In genomic region chr3:145767909-145768308, GRCh38 we compare ENCODE assay signal across 12 cellular contexts.
DNase-seq lines count a peak whose midpoint lies in the region; ATAC-seq, FAIRE-seq and TF ChIP-seq lines count a peak whose summit lies in the region.
"Had no signal": no experiment of that assay in that cellular context is flagged by ENCODE, and none has a peak within 500 bp of the region (broad histone marks: within the 10 kb centered on the region; RNA-seq: fewer than 3 reads in every experiment).

No MANE protein-coding gene starts in this region.

- no peaks in the 10 kb centered on the region for H3K4me1 ChIP-seq in OCI-LY1 (ENCODE audit: insufficient read depth, low read length, severe bottlenecking)
- no peaks in the 10 kb centered on the region for H3K4me1 ChIP-seq in endothelial cell of umbilical vein (ENCODE audit: control insufficient read depth, extremely low read depth, insufficient read depth, low read length)
- H3K4me1 ChIP-seq: left lung had no signal

- TF ChIP-seq CTCF in OCI-LY1 (IDR thresholded peaks at IDR 0.05; ENCODE audit: low read length) (0 out of 2 replicates have a peak, but pooled peaks have one; percentile 14), endothelial cell of umbilical vein (IDR thresholded peaks at IDR 0.05; ENCODE audit: extremely low read depth in 1 of 2, insufficient read depth in 1 of 2, low read depth in 1 of 2, low read length in 2 of 2) (peak; percentile 12 to 15)

- H3K9me2 ChIP-seq in OCI-LY1 (ENCODE audit: low read depth, low read length) = no peaks in the 10 kb centered on the region

- H3K79me2 ChIP-seq in OCI-LY1 (ENCODE audit: insufficient read depth, low read length) = no peaks in the 10 kb centered on the region
- no peaks in the 10 kb centered on the region for H3K79me2 ChIP-seq in endothelial cell of umbilical vein (ENCODE audit: control insufficient read depth, insufficient read depth, low read length)

- H3K9ac ChIP-seq in OCI-LY1 (ENCODE audit: low read length) = no peak overlapping the region
- no peak overlapping the region for H3K9ac ChIP-seq in endothelial cell of umbilical vein (replicated peaks; ENCODE audit: extremely low read depth, insufficient read depth, low read length)

- H3K27ac ChIP-seq in OCI-LY1 (ENCODE audit: low read depth, low read length, poor library complexity, severe bottlenecking) = no peak overlapping the region
- H3K27ac ChIP-seq in endothelial cell of umbilical vein (ENCODE audit: insufficient read depth, low read depth, low read length) = no peak overlapping the region
- H3K27ac ChIP-seq: left lung had no signal

- H3K27me3 ChIP-seq in OCI-LY1 (ENCODE audit: insufficient read depth, low read length) = no peaks in the 10 kb centered on the region
- H3K27me3 ChIP-seq in endothelial cell of umbilical vein (ENCODE audit: control insufficient read depth in 2 of 2, insufficient read depth in 2 of 2, low read length in 2 of 2) = no peaks in the 10 kb centered on the region
- H3K27me3 ChIP-seq: left lung had no signal

- TF ChIP-seq POLR2A in endothelial cell of umbilical vein (IDR thresholded peaks at IDR 0.05; ENCODE audit: low read depth, low read length) = no peak

- DNase-seq in SIG-M5 treated with dmso at 0.1 percent for 504 hours (lab: John Stamatoyannopoulos, UW; ENCODE audit: unreplicated experiment) (peak; percentile 30), SIG-M5 (lab: John Stamatoyannopoulos, UW) (no peak), endothelial cell of umbilical vein (ENCODE audit: low read depth, low spot score) (peak; percentile 40), stromal cell of bone marrow (ENCODE audit: low read depth) (peak; percentile 3), NCI-H69 (lab: John Stamatoyannopoulos, UW) (no peak)
- no peak for DNase-seq in stimulated activated naive CD8-positive, alpha-beta T cell treated with anti-CD3 and anti-CD28 coated beads, Interleukin-15, Interleukin-2, amounts not matched to agents 100 U/mL and 50 U/mL, for 24 hours
- DNase-seq: activated CD8-positive, alpha-beta memory T cell treated with anti-CD3 and anti-CD28 coated beads for 24 hours; erythroblast; left lung; MV-4-11 had no signal

- CTCF ChIA-PET in endothelial cell of umbilical vein (lab: Charles Lee) = interaction anchor here (0.6 to 3.3 kb wide), 44 partner anchors 9 to 1993 kb away, joined by 3 to 59 read pairs (median 4); partner anchors contain the start of gene DIPK2A

- no peaks in the 10 kb centered on the region for H3K36me3 ChIP-seq in OCI-LY1 (ENCODE audit: insufficient read depth, low read length)
- H3K36me3 ChIP-seq in endothelial cell of umbilical vein (ENCODE audit: control insufficient read depth in 2 of 2, extremely low read depth in 1 of 2, insufficient read depth in 2 of 2, low read length in 2 of 2) = no peaks in the 10 kb centered on the region
- H3K36me3 ChIP-seq: left lung had no signal

- intact Hi-C loops in endothelial cell of umbilical vein (cut with micrococcal nuclease) = loop anchor here (1.0 to 5.0 kb wide), 4 partner anchors 997 to 1991 kb away; no protein-coding TSS in a partner anchor

- no peaks in the 10 kb centered on the region for H3F3A ChIP-seq in OCI-LY1 (ENCODE audit: insufficient read depth, low read length)

- no peaks in the 10 kb centered on the region for H3K9me1 ChIP-seq in endothelial cell of umbilical vein (replicated peaks; ENCODE audit: control insufficient read depth, extremely low read depth, insufficient read depth, low read length)

- no peak for FAIRE-seq in endothelial cell of umbilical vein (lab: Jason Lieb, UNC)

- dilution Hi-C loops in endothelial cell of umbilical vein (cut with MboI; ENCODE audit: extremely low pct_ligation_motif_present, low sequenced_read_pairs) = no loop called here

- H4K20me1 ChIP-seq in OCI-LY1 (ENCODE audit: insufficient read depth, low read length) = no peaks in the 10 kb centered on the region
- no peaks in the 10 kb centered on the region for H4K20me1 ChIP-seq in endothelial cell of umbilical vein (replicated peaks; ENCODE audit: control insufficient read depth, extremely low read depth, insufficient read depth, low read length)

- H3K9me3 ChIP-seq in OCI-LY1 (ENCODE audit: low read length) = no peaks in the 10 kb centered on the region
- no peaks in the 10 kb centered on the region for H3K9me3 ChIP-seq in endothelial cell of umbilical vein (replicated peaks; ENCODE audit: control insufficient read depth, insufficient read depth, low read length)
- H3K9me3 ChIP-seq: left lung had no signal

- POLR2A ChIA-PET in endothelial cell of umbilical vein (lab: Charles Lee) = interaction anchor here (1.2 kb wide), 1 partner anchor 1796 kb away, joined by 8 read pairs; the partner anchor contains the start of gene DIPK2A

- BruUV-seq in endothelial cell of umbilical vein (replicated peaks; lab: Mats Ljungman, UMichigan) = no TSS peak

- ATAC-seq in stimulated activated naive CD8-positive, alpha-beta T cell treated with anti-CD3 and anti-CD28 coated beads, Interleukin-15, Interleukin-2, amounts not matched to agents 100 U/mL and 50 U/mL, for 24 hours = no peak
- no peak for ATAC-seq in GM19324 (IDR thresholded peaks at IDR 0.05; ENCODE audit: low FRiP score, unreplicated experiment)
- ATAC-seq: left lung had no signal

- H2AFZ ChIP-seq in OCI-LY1 (ENCODE audit: low read length) (no peak overlapping the region), endothelial cell of umbilical vein (ENCODE audit: low read depth, low read length) (no peak overlapping the region)

- no peak overlapping the region for H3K4me2 ChIP-seq in OCI-LY1 (ENCODE audit: low read length)
- H3K4me2 ChIP-seq in endothelial cell of umbilical vein (ENCODE audit: insufficient read depth, low read length) = no peak overlapping the region

- H3K4me3 ChIP-seq in OCI-LY1 (ENCODE audit: low read depth, low read length, poor library complexity, severe bottlenecking) (no peak overlapping the region), endothelial cell of umbilical vein (replicated peaks in 1 of 3; ENCODE audit: insufficient read depth in 1 of 3, low read depth in 1 of 3, low read length in 3 of 3) (no peak overlapping the region)
- H3K4me3 ChIP-seq: left lung had no signal

TF ChIP-seq in endothelial cell of umbilical vein, 7 proteins besides CTCF, POLR2A, EP300 and RAD21:
- TF ChIP-seq FOS (IDR thresholded peaks at IDR 0.05; ENCODE audit: borderline replicate concordance, insufficient read depth, low read length) (no peak), JUN (IDR thresholded peaks at IDR 0.05; ENCODE audit: borderline replicate concordance, insufficient read depth, insufficient read length, low read depth) (no peak), MYC (IDR thresholded peaks at IDR 0.05; ENCODE audit: low read depth, low read length) (no peak), MAX (IDR thresholded peaks at IDR 0.05; ENCODE audit: insufficient read depth, insufficient read length) (no peak), GATA2 (IDR thresholded peaks at IDR 0.05; ENCODE audit: insufficient read depth, insufficient read length, low read depth, low read length) (no peak), EZH2 (IDR thresholded peaks at IDR 0.05; ENCODE audit: borderline replicate concordance, low read depth, low read length, severe bottlenecking) (no peak), POLR2AphosphoS5 (IDR thresholded peaks at IDR 0.05; ENCODE audit: insufficient read depth, low read depth, low read length) (no peak)

Comparison
In these comparisons a context has a peak if more than half of its experiments do, and no peak if none do; other contexts are left out.
1. DNase-seq: peak in SIG-M5 treated with dmso at 0.1 percent for 504 hours (single experiment), endothelial cell of umbilical vein (single experiment) and stromal cell of bone marrow (single experiment); none in SIG-M5 (single experiment), stimulated activated naive CD8-positive, alpha-beta T cell treated with anti-CD3 and anti-CD28 coated beads, Interleukin-15, Interleukin-2, amounts not matched to agents 100 U/mL and 50 U/mL, for 24 hours (single experiment) and NCI-H69 (single experiment).